Comparison of ENCODE assay signal across 13 cellular contexts in genomic region chr1:113808450-113809195, GRCh38. TPM values are rescaled to one million over a fixed set of nuclear protein-coding genes. Genes with fewer than 3 reads are reported as not detected.
DNase-seq lines count a peak whose midpoint lies in the region; ATAC-seq and TF ChIP-seq lines count a peak whose summit lies in the region.
"Had no signal": no experiment of that assay in that cellular context is flagged by ENCODE, and none has a peak within 500 bp of the region (broad histone marks: within the 10 kb centered on the region; RNA-seq: fewer than 3 reads in every experiment).

No MANE protein-coding gene starts in this region.

- ATAC-seq in DND-41 (ENCODE audit: insufficient read depth, low read depth) (no peak), GM21526 (IDR thresholded peaks at IDR 0.05; ENCODE audit: low FRiP score, unreplicated experiment) (no peak)

- H4K20me1 ChIP-seq in DND-41 (ENCODE audit: insufficient read depth, low read length) (peaks cover 5% of the 10 kb centered on the region; the same call in 1 of the 2 replicates), OCI-LY7 (ENCODE audit: insufficient read depth, low read length) (peaks cover 13% of the 10 kb centered on the region)

- H3K9me2 ChIP-seq in OCI-LY7 (ENCODE audit: insufficient read depth, low read length), result no peaks in the 10 kb centered on the region

- H3K9ac ChIP-seq in DND-41 (ENCODE audit: low read depth, low read length), result peak overlapping the region; percentile 84; the same call in 1 of the 2 replicates

- TF ChIP-seq EP300 in esophagus muscularis mucosa (IDR thresholded peaks at IDR 0.05), result no peak

- CTCF ChIA-PET in OCI-LY7 (lab: Charles Lee; ENCODE audit: unreplicated experiment), result no interaction called here

- H3K27me3 ChIP-seq in DND-41 (ENCODE audit: insufficient read depth, low read length, poor library complexity), result no peaks in the 10 kb centered on the region
- no peaks in the 10 kb centered on the region for H3K27me3 ChIP-seq in neutrophil
- H3K27me3 ChIP-seq in esophagus muscularis mucosa, result no peaks in the 10 kb centered on the region
- H3K27me3 ChIP-seq: dorsolateral prefrontal cortex, upper lobe of left lung had no signal

- no peak for DNase-seq in DND-41
- DNase-seq in OCI-LY7 (ENCODE audit: low spot score), result no peak
- no peak for DNase-seq in coronary artery (ENCODE audit: low spot score)
- no peak for DNase-seq in esophagus muscularis mucosa (ENCODE audit: extremely low spot score)
- no peak for DNase-seq in T-helper 9 cell
- DNase-seq: activated T-cell treated with anti-CD3 and anti-CD28 coated beads, Interleukin-2, amount 50 U/mL, for 48 hours; DMS53; dorsolateral prefrontal cortex; NCI-H526; stimulated activated CD4-positive, alpha-beta T cell treated with anti-CD3 and anti-CD28 coated beads, Interleukin-4, amount 100 ng/mL, for 4 hours; upper lobe of left lung had no signal

- intact Hi-C loops in OCI-LY7 (cut with micrococcal nuclease; ENCODE audit: unreplicated experiment) (loop anchor here (2.0 kb wide), 1 partner anchor 700 kb away; no protein-coding TSS in a partner anchor), esophagus muscularis mucosa (cut with DNase I) (no loop called here)

- H3K36me3 ChIP-seq in DND-41 (ENCODE audit: insufficient read depth, low read length) (peaks cover 11% of the 10 kb centered on the region), OCI-LY7 (ENCODE audit: insufficient read depth, low read length) (peaks cover 33% of the 10 kb centered on the region), neutrophil (peaks cover 5% of the 10 kb centered on the region), esophagus muscularis mucosa (peaks cover 0 to 5% (median 0%) of the 10 kb centered on the region in 4 donors)
- H3K36me3 ChIP-seq: upper lobe of left lung had no signal

- peak overlapping the region; percentile 79 for H3K4me2 ChIP-seq in DND-41 (ENCODE audit: insufficient read depth, low read length)
- H3K4me2 ChIP-seq in OCI-LY7 (ENCODE audit: low read length), result peak overlapping the region; percentile 78

- H3K9me3 ChIP-seq in DND-41 (ENCODE audit: insufficient read depth, low read length, severe bottlenecking), result no peaks in the 10 kb centered on the region
- no peaks in the 10 kb centered on the region for H3K9me3 ChIP-seq in OCI-LY7 (ENCODE audit: low read length)
- H3K9me3 ChIP-seq in neutrophil, result no peaks in the 10 kb centered on the region
- no peaks in the 10 kb centered on the region for H3K9me3 ChIP-seq in esophagus muscularis mucosa
- H3K9me3 ChIP-seq: upper lobe of left lung had no signal

- no peak overlapping the region for H2AFZ ChIP-seq in DND-41 (ENCODE audit: low read depth, low read length)
- no peak overlapping the region for H2AFZ ChIP-seq in OCI-LY7 (ENCODE audit: low read length)

- WGBS in esophagus muscularis mucosa, result 86% methylated on average over 4 of the region's 4 CpGs

- peak overlapping the region; percentile 40; the same call in 1 of the 2 replicates for H3K27ac ChIP-seq in DND-41 (ENCODE audit: low read length)
- H3K27ac ChIP-seq in OCI-LY7 (ENCODE audit: low read depth, low read length, poor library complexity, severe bottlenecking), result peak overlapping the region; percentile 17
- no peak overlapping the region for H3K27ac ChIP-seq in coronary artery
- H3K27ac ChIP-seq in neutrophil, result peak overlapping the region; percentile 95
- no peak overlapping the region for H3K27ac ChIP-seq in esophagus muscularis mucosa (replicated peaks in 1 of 4)

- no peak for TF ChIP-seq POLR2A in esophagus muscularis mucosa (IDR thresholded peaks at IDR 0.05; ENCODE audit: low read depth)

- peaks cover 85% of the 10 kb centered on the region for H3K79me2 ChIP-seq in DND-41 (ENCODE audit: insufficient read depth, low read length)
- peaks cover 84% of the 10 kb centered on the region for H3K79me2 ChIP-seq in OCI-LY7 (ENCODE audit: insufficient read depth, low read depth, low read length)

- POLR2A ChIA-PET in OCI-LY7 (lab: Charles Lee), result interaction anchor here (1.5 kb wide), 1 partner anchor 49 kb away, joined by 3 read pairs; the partner anchor contains the start of gene PHTF1

- no peak for TF ChIP-seq CTCF in DND-41 (IDR thresholded peaks at IDR 0.05; ENCODE audit: borderline replicate concordance, extremely low read depth, low read length, poor library complexity, severe bottlenecking)
- no peak for TF ChIP-seq CTCF in OCI-LY7 (conservative IDR thresholded peaks at IDR 0.05; ENCODE audit: low read length)
- no peak for TF ChIP-seq CTCF in coronary artery (IDR thresholded peaks at IDR 0.05)
- TF ChIP-seq CTCF in neutrophil (IDR thresholded peaks at IDR 0.05), result no peak
- TF ChIP-seq CTCF in esophagus muscularis mucosa (IDR thresholded peaks at IDR 0.05), result no peak

- peak overlapping the region in 1 of 2 experiments; percentile 88; a peak in 2 of 4 replicates for H3K4me3 ChIP-seq in DND-41 (ENCODE audit: low read depth in 1 of 2, low read length in 2 of 2)
- peak overlapping the region; percentile 84 for H3K4me3 ChIP-seq in OCI-LY7 (ENCODE audit: low read depth, low read length, poor library complexity, severe bottlenecking)
- H3K4me3 ChIP-seq in coronary artery, result peak overlapping the region; percentile 17
- H3K4me3 ChIP-seq in neutrophil (ENCODE audit: low read depth in 1 of 2, low read length in 1 of 2), result peak overlapping the region in 1 of 2 experiments; percentile 6
- no peak overlapping the region for H3K4me3 ChIP-seq in esophagus muscularis mucosa

- BruUV-seq in OCI-LY7 (replicated peaks; lab: Mats Ljungman, UMichigan), result no TSS peak

- peaks cover 53% of the 10 kb centered on the region for H3K4me1 ChIP-seq in DND-41 (ENCODE audit: insufficient read depth, low read length)
- peaks cover 29% of the 10 kb centered on the region for H3K4me1 ChIP-seq in OCI-LY7 (ENCODE audit: insufficient read depth, low read length, poor library complexity, severe bottlenecking)
- H3K4me1 ChIP-seq in neutrophil (ENCODE audit: control insufficient read depth in 1 of 2, insufficient read depth in 1 of 2, low read depth in 1 of 2, low read length in 1 of 2), result peaks cover 45 to 58% of the 10 kb centered on the region in 2 experiments
- peaks cover 33 to 62% (median 55%) of the 10 kb centered on the region in 4 donors for H3K4me1 ChIP-seq in esophagus muscularis mucosa

RNA-seq across cellular contexts. Expression of gene RSBN1, which starts 3.7 kb away (rescaled TPM):
- 10.8 and 12.5 TPM in 2 replicates for total RNA-seq in OCI-LY7 (2014; rRNA removed; shearing (Covaris generic))
- total RNA-seq in OCI-LY7 (2022) (19.0 TPM in 2 replicates), esophagus muscularis mucosa (10 to 100 TPM; 15.8 to 24.3 (median 20.1) TPM)

RNA-seq across cellular contexts. Expression of gene PHTF1, which starts 49.3 kb away (rescaled TPM):
- 7.1 and 11.8 TPM in 2 replicates for total RNA-seq in OCI-LY7 (2014; rRNA removed; shearing (Covaris generic))
- 17.1 and 18.8 TPM in 2 replicates for total RNA-seq in OCI-LY7 (2022)
- total RNA-seq in esophagus muscularis mucosa, result 10 to 100 TPM; 10.2 to 13.3 (median 11.8) TPM

Comparison
In these comparisons a context has a peak if more than half of its experiments do, and no peak if none do; other contexts are left out.
1. H3K27ac ChIP-seq: peak in DND-41 (single experiment), OCI-LY7 (single experiment) and neutrophil (single experiment); none in coronary artery (0 of 2) and esophagus muscularis mucosa (0 of 4).
2. H3K4me3 ChIP-seq: peak in OCI-LY7 (single experiment) and coronary artery (single experiment); none in esophagus muscularis mucosa (0 of 4).